In the genomic region with DNA sequence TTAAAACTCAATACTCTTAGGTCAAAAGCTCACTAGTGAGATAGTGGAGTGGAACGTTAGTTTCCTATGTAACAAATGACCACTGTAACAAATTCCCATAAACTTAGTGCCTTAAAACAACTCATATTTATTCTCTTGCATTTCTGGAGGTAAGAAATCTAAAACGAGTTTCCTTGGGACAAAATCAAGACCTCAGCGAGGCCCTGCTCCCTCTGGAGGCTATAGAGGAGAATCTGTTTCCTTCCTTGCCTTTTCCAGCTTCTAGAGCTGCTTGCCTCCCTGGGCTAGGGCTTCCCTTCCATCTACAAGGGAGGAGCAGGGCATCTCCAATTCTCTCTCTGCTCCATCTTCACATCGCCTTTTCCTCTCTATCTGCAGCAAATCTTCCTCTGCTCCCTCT, we compare ENCODE assay signal across 1 cellular context.
TF ChIP-seq lines count a peak whose summit lies in the region.

No MANE protein-coding gene starts in this region.

TF ChIP-seq in GM23338, 12 proteins besides CTCF, POLR2A, EP300 and RAD21 (continued from another document):
- TF ChIP-seq EZH2phosphoT487 (IDR thresholded peaks at IDR 0.05; ENCODE audit: unreplicated experiment) (no peak), CREB1 (CRISPR knock-in tag; IDR thresholded peaks at IDR 0.05; ENCODE audit: low read depth) (no peak), REST (IDR thresholded peaks at IDR 0.05; ENCODE audit: unreplicated experiment) (no peak)
